ENCODE assay signal across 8 cellular contexts in the genomic region with DNA sequence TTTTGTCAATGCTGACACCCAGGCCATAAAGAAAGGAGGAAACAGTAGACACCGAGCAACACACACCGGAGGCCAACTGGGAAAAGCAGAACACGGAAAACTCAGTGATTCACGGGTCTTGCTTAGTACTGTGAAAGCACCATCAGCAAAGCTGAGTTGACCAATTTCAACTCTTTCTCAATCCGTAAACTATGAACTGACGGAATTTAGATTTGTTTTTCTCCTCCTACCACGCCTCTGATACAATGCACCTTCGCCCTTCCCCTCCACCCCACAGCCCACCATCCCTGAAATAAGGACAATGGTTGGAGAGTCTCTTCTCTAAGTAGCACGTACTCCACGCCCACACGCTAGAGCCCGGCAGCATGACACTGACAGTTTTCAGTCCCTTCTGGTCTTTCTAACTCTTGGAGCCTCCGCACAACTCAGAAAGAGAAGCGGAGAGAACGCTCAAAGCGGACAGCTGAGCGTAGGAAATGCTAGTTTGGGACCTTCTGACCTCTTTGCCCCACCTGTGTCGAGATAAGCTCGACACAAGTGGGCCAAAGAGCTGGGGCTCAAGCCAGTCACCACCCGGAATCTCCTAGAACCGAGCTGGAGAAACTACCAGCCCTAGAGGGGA. TPM values are rescaled to one million over a fixed set of nuclear protein-coding genes. Genes with fewer than 3 reads are reported as not detected.
DNase-seq lines count a peak whose midpoint lies in the region; ATAC-seq, FAIRE-seq and TF ChIP-seq lines count a peak whose summit lies in the region.

No MANE protein-coding gene starts in this region.

- FAIRE-seq in pancreas (lab: Jason Lieb, UNC) = no peak

- DNase-seq in DMS114 treated with DMSO at 0.1 percent for 48 hours (lab: John Stamatoyannopoulos, UW; ENCODE audit: unreplicated experiment) (peak; percentile 26), HS-27A (ENCODE audit: low read depth) (peak; percentile 31), Panc1 (ENCODE audit: low read depth, low spot score) (no peak), head of caudate nucleus (peak; percentile 13 to 75 (median 44)), pancreas (peak in 4 of 6 donors; percentile 5 to 25 (median 17))
- DNase-seq in activated naive CD4-positive, alpha-beta T cell treated with anti-CD3 and anti-CD28 coated beads, Interleukin-2, amount 50 U/mL, for 16 hours = peak; percentile 61

- ATAC-seq in GM21381 (IDR thresholded peaks at IDR 0.05; ENCODE audit: unreplicated experiment) = peak; percentile 47
- peak; percentile 70 for ATAC-seq in Panc1
- ATAC-seq in pancreas = peak; percentile 47 to 68 (median 60)

- 0% methylated on average over 21 of the region's 21 CpGs for WGBS in pancreas, 2 donors
- WGBS in urinary bladder = under 1% methylated on average over 21 of the region's 21 CpGs

- H3K4me3 ChIP-seq in Panc1 (ENCODE audit: low read depth in 2 of 2, low read length in 2 of 2) = peak overlapping the region; percentile 88 to 98
- H3K4me3 ChIP-seq in pancreas = peak overlapping the region; percentile 75 to 96 (median 86)
- peak overlapping the region; percentile 53 for H3K4me3 ChIP-seq in urinary bladder (ENCODE audit: low read depth, low read length)

- intact Hi-C loops in Panc1 (cut with micrococcal nuclease; ENCODE audit: unreplicated experiment) (no loop called here), head of caudate nucleus (cut with DNase I) (no loop called here), pancreas (cut with DNase I) (no loop called here)

- CTCF ChIA-PET in Panc1 (lab: Charles Lee) = no interaction called here

- POLR2A ChIA-PET in Panc1 (lab: Charles Lee) = no interaction called here

- in situ Hi-C loops in Panc1 (cut with HindIII; ENCODE audit: low pct_unique_long_range_greater_than_20kb, low sequenced_read_pairs) = no loop called here

- no peaks in the 10 kb centered on the region for H3K36me3 ChIP-seq in Panc1 (ENCODE audit: control insufficient read depth, insufficient read depth, low read length)
- no peaks in the 10 kb centered on the region for H3K36me3 ChIP-seq in pancreas
- H3K36me3 ChIP-seq in urinary bladder (ENCODE audit: insufficient read depth) = no peaks in the 10 kb centered on the region

- H3K27ac ChIP-seq in Panc1 (ENCODE audit: low read length) = peak overlapping the region; percentile 73
- H3K27ac ChIP-seq in pancreas = peak overlapping the region; percentile 68 to 88 (median 84)
- H3K27ac ChIP-seq in urinary bladder (ENCODE audit: low read depth) = no peak overlapping the region

- H3K4me1 ChIP-seq in Panc1 (ENCODE audit: control insufficient read depth, insufficient read depth, low read length) = peaks cover 13% of the 10 kb centered on the region
- H3K4me1 ChIP-seq in pancreas = peaks cover 0 to 10% (median 10%) of the 10 kb centered on the region in 3 donors
- no peaks in the 10 kb centered on the region for H3K4me1 ChIP-seq in urinary bladder (ENCODE audit: insufficient read depth)

- no TSS peak for BruUV-seq in Panc1 (replicated peaks; lab: Mats Ljungman, UMichigan)

- TF ChIP-seq CTCF in Panc1 (IDR thresholded peaks at IDR 0.05) = no peak
- no peak for TF ChIP-seq CTCF in pancreas (IDR thresholded peaks at IDR 0.05)

- no peaks in the 10 kb centered on the region for H3K9me3 ChIP-seq in Panc1 (ENCODE audit: control insufficient read depth, insufficient read depth, low read depth, low read length)
- H3K9me3 ChIP-seq in pancreas = no peaks in the 10 kb centered on the region

- H3K27me3 ChIP-seq in Panc1 (ENCODE audit: control insufficient read depth, insufficient read depth, low read length) = no peaks in the 10 kb centered on the region
- no peaks in the 10 kb centered on the region for H3K27me3 ChIP-seq in pancreas

RNA-seq across cellular contexts. Expression of a gene that starts 0.7 kb away (rescaled TPM):
- total RNA-seq in Panc1 (2021; ENCODE audit: unreplicated experiment) (27.3 TPM), pancreas (10 to 100 TPM in 3 of 6 donors, 1 to 10 TPM in 3; 7.0 to 14.8 (median 9.7) TPM), urinary bladder (93.1 TPM)
- polyA plus RNA-seq in Panc1 (2012; ENCODE audit: insufficient read length) = 10.2 TPM
- polyA plus RNA-seq in pancreas (1 to 10 TPM; 1.3 to 3.2 TPM), urinary bladder (9.4 TPM)
